In the genomic region with DNA sequence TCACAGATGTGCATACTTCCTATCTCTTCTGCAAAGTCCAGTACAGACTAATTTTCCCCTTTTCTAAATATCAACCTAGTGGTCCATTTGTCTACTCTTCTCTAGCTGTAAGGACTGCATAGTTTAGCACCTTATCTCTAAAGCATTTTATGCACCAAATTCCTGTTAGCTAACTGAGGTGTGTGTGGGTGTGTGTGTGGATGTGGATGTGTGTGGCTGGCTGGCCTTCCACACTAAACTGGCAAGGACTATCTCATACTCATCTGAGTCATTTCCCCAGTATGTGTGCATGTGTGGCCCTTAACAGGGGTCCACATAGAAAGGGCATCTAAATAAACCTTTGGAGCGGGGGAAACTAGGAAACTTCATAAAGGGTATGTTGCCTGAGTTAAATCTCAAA, we compare ENCODE assay signal across 24 cellular contexts.
"Had no signal": no experiment of that assay in that cellular context is flagged by ENCODE, and none has a peak within 500 bp of the region (broad histone marks: within the 10 kb centered on the region; RNA-seq: fewer than 3 reads in every experiment).

No MANE protein-coding gene starts in this region.

- H3K27me3 Mint-ChIP-seq: activated naive CD8-positive, alpha-beta T cell treated with anti-CD3 and anti-CD28 coated beads for 36 hours; progenitor cell of endocrine pancreas; stimulated activated naive CD8-positive, alpha-beta T cell treated with anti-CD3 and anti-CD28 coated beads, Interleukin-15, Interleukin-2, amounts not matched to agents 100 ng/mL and 50 ng/mL, for 24 hours had no signal

- H3K4me3 ChIP-seq: gastroesophageal sphincter, left lung, lung, suprapubic skin, tibial nerve had no signal

- H3K4me1 Mint-ChIP-seq: activated naive CD8-positive, alpha-beta T cell treated with anti-CD3 and anti-CD28 coated beads for 36 hours; activated T-helper 17 cell treated with anti-CD3 and anti-CD28 coated beads, Interleukin-2, amount 50 U/mL, for 72 hours; brain; naive B cell; neural crest cell; T-cell had no signal

- H3K9me3 Mint-ChIP-seq: activated naive CD8-positive, alpha-beta T cell treated with anti-CD3 and anti-CD28 coated beads for 36 hours; activated T-helper 17 cell treated with anti-CD3 and anti-CD28 coated beads, Interleukin-2, amount 50 U/mL, for 72 hours; brain; T-helper 2 cell treated with Interferon-gamma antibody and Interleukin-4, amounts not matched to agents 5 μg/mL and 100 μg/mL, for 36 hours had no signal

- DNase-seq: activated CD4-positive, alpha-beta T cell treated with anti-CD3 and anti-CD28 coated beads for 1 hour; activated CD4-positive, alpha-beta T cell treated with anti-CD3 and anti-CD28 coated beads, Interleukin-2, amount 50 U/mL, for 1 hour; activated CD8-positive, alpha-beta T cell treated with anti-CD3 and anti-CD28 coated beads, Interleukin-2, amount 10 ng/mL, durations not matched to agents 7 days and 5 days; activated naive CD4-positive, alpha-beta T cell treated with Interleukin-2 at 50 U/mL for 16 hours; activated naive CD8-positive, alpha-beta T cell treated with anti-CD3 and anti-CD28 coated beads for 36 hours; activated T-cell treated with anti-CD3 and anti-CD28 coated beads, Interleukin-2, amount 50 U/mL, for 1 hour; effector memory CD4-positive, alpha-beta T cell; head of caudate nucleus; kidney; left lung; naive B cell; stimulated activated CD4-positive, alpha-beta T cell treated with anti-CD3 and anti-CD28 coated beads, Interleukin-4, amount 100 ng/mL, for 24 hours; T-cell had no signal

- H3K27ac Mint-ChIP-seq: activated CD8-positive, alpha-beta T cell treated with anti-CD3 and anti-CD28 coated beads, Interleukin-2, amount 10 ng/mL, durations not matched to agents 7 days and 5 days; activated naive CD8-positive, alpha-beta T cell treated with anti-CD3 and anti-CD28 coated beads for 36 hours; activated T-helper 17 cell treated with anti-CD3 and anti-CD28 coated beads, Interleukin-2, amount 50 U/mL, for 72 hours; brain; naive B cell; stimulated activated naive CD8-positive, alpha-beta T cell treated with anti-CD3 and anti-CD28 coated beads, Interleukin-15, Interleukin-2, amounts not matched to agents 100 ng/mL and 50 ng/mL, for 24 hours; T-cell; T-helper 2 cell treated with Interferon-gamma antibody and Interleukin-4, amounts not matched to agents 5 μg/mL and 100 μg/mL, for 36 hours had no signal

- ATAC-seq: activated CD8-positive, alpha-beta T cell treated with anti-CD3 and anti-CD28 coated beads, Interleukin-2, amount 10 ng/mL, durations not matched to agents 7 days and 5 days; activated T-helper 17 cell treated with anti-CD3 and anti-CD28 coated beads, Interleukin-2, amount 50 U/mL, for 72 hours; left lung; SK-N-SH treated with all-trans-retinoic acid at 6 μM for 48 hours; T-cell had no signal

- H3K4me3 Mint-ChIP-seq: activated CD8-positive, alpha-beta T cell treated with anti-CD3 and anti-CD28 coated beads, Interleukin-2, amount 10 ng/mL, durations not matched to agents 7 days and 5 days; activated naive CD8-positive, alpha-beta T cell treated with anti-CD3 and anti-CD28 coated beads for 36 hours; activated T-helper 17 cell treated with anti-CD3 and anti-CD28 coated beads, Interleukin-2, amount 50 U/mL, for 72 hours; brain; naive B cell; neural crest cell; stimulated activated naive CD8-positive, alpha-beta T cell treated with anti-CD3 and anti-CD28 coated beads, Interleukin-15, Interleukin-2, amounts not matched to agents 100 ng/mL and 50 ng/mL, for 24 hours; T-cell; T-helper 2 cell treated with Interferon-gamma antibody and Interleukin-4, amounts not matched to agents 5 μg/mL and 100 μg/mL, for 36 hours had no signal

- H3K36me3 Mint-ChIP-seq: activated naive CD8-positive, alpha-beta T cell treated with anti-CD3 and anti-CD28 coated beads for 36 hours; brain; T-cell had no signal
